ENCODE assay signal across 10 cellular contexts in the genomic region with DNA sequence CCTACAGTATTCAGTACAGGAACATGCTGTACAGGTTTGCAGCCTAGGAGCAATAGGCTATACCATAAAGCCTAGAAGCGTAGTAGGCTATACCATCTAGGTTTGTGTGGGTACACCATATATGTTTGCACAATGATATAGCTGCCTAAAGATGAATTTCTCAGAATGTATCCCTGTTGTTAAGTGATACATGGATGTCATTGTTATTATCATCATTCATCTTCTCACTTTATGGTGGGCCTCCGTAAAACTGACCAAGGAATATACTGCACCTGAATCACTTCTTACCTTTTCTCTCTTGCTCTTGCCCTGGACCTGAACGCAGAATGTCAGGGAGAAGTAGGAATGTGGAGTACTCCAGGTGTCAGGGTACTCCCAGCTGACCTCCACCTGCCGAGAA. TPM values are rescaled to one million over a fixed set of nuclear protein-coding genes. Genes with fewer than 3 reads are reported as not detected.
"Had no signal": no experiment of that assay in that cellular context is flagged by ENCODE, and none has a peak within 500 bp of the region (broad histone marks: within the 10 kb centered on the region; RNA-seq: fewer than 3 reads in every experiment).

No MANE protein-coding gene starts in this region.

- H3K9ac ChIP-seq: KMS-11 had no signal

- H3K4me2 ChIP-seq: KMS-11 had no signal

- FAIRE-seq: HepG2 had no signal

- DNase-seq: IMR-90, Karpas-422, KBM-7, KG1 had no signal

- H3K27ac ChIP-seq: HL-60, KMS-11 had no signal

- ATAC-seq: HepG2 had no signal

RNA-seq across cellular contexts. Expression of a gene that starts 11.8 kb away (rescaled TPM):
- total RNA-seq: HepG2, HT-29, HT1080, IMR-90 had no signal
- polyA plus RNA-seq: HepG2, IgD-negative memory B cell had no signal
